9 cellular contexts compared by ENCODE assay signal in genomic region chr11:94933225-94934130, GRCh38. TPM values are rescaled to one million over a fixed set of nuclear protein-coding genes. Genes with fewer than 3 reads are reported as not detected.
A peak's percentile ranks its signal among the peaks of the same experiment; 100 is the strongest.
DNase-seq lines count a peak whose midpoint lies in the region; ATAC-seq and TF ChIP-seq lines count a peak whose summit lies in the region.
"Had no signal": no experiment of that assay in that cellular context is flagged by ENCODE, and none has a peak within 500 bp of the region (broad histone marks: within the 10 kb centered on the region; RNA-seq: fewer than 3 reads in every experiment).

No MANE protein-coding gene starts in this region.

- no peak for TF ChIP-seq CTCF in PC-3 (conservative IDR thresholded peaks at IDR 0.05; ENCODE audit: low read depth, low read length)
- TF ChIP-seq CTCF in nephron progenitor cell (IDR thresholded peaks at IDR 0.05), result no peak

- ATAC-seq in PC-3 (no peak), HG03108 (IDR thresholded peaks at IDR 0.05; ENCODE audit: unreplicated experiment) (no peak), GM18909 (IDR thresholded peaks at IDR 0.05; ENCODE audit: poor library complexity, unreplicated experiment) (no peak)
- ATAC-seq: natural killer cell had no signal

- no peaks in the 10 kb centered on the region for H3K36me3 Mint-ChIP-seq in nephron progenitor cell (ENCODE audit: low read depth)
- no peaks in the 10 kb centered on the region for H3K36me3 Mint-ChIP-seq in T-helper 2 cell treated with Interferon-gamma antibody and Interleukin-4, amounts not matched to agents 5 μg/mL and 100 μg/mL, for 36 hours (ENCODE audit: low read depth)
- H3K36me3 Mint-ChIP-seq: natural killer cell had no signal

- H3F3A ChIP-seq in PC-3 (ENCODE audit: low read length, unreplicated experiment), result no peaks in the 10 kb centered on the region

- H3K4me2 ChIP-seq in PC-3 (ENCODE audit: low read length), result no peak overlapping the region

- POLR2A ChIA-PET in PC-3 (lab: Charles Lee; ENCODE audit: unreplicated experiment), result interaction anchor here (0.6 kb wide), 1 partner anchor 50 kb away, joined by 3 read pairs; no protein-coding TSS in a partner anchor

- no TSS peak for BruUV-seq in PC-3 (replicated peaks; lab: Mats Ljungman, UMichigan)

- no peaks in the 10 kb centered on the region for H3K4me1 ChIP-seq in PC-3 (ENCODE audit: insufficient read depth, low read length)

- H3K4me1 Mint-ChIP-seq in nephron progenitor cell, result peaks cover 36% of the 10 kb centered on the region
- peaks cover 18% of the 10 kb centered on the region for H3K4me1 Mint-ChIP-seq in T-helper 2 cell treated with Interferon-gamma antibody and Interleukin-4, amounts not matched to agents 5 μg/mL and 100 μg/mL, for 36 hours (ENCODE audit: low read depth)
- H3K4me1 Mint-ChIP-seq: natural killer cell had no signal

- H3K27me3 Mint-ChIP-seq in nephron progenitor cell (ENCODE audit: low read depth, poor library complexity), result peaks cover 7% of the 10 kb centered on the region
- peaks cover 5% of the 10 kb centered on the region for H3K27me3 Mint-ChIP-seq in T-helper 2 cell treated with Interferon-gamma antibody and Interleukin-4, amounts not matched to agents 5 μg/mL and 100 μg/mL, for 36 hours (ENCODE audit: low read depth)

- H4K20me1 ChIP-seq in PC-3 (ENCODE audit: low read length), result no peaks in the 10 kb centered on the region

- H3K9me3 Mint-ChIP-seq in nephron progenitor cell, result no peaks in the 10 kb centered on the region
- H3K9me3 Mint-ChIP-seq in T-helper 2 cell treated with Interferon-gamma antibody and Interleukin-4, amounts not matched to agents 5 μg/mL and 100 μg/mL, for 36 hours, result peaks cover 3% of the 10 kb centered on the region
- H3K9me3 Mint-ChIP-seq: natural killer cell had no signal

- H3K27ac Mint-ChIP-seq in nephron progenitor cell, result peak overlapping the region; percentile 53
- no peak overlapping the region for H3K27ac Mint-ChIP-seq in T-helper 2 cell treated with Interferon-gamma antibody and Interleukin-4, amounts not matched to agents 5 μg/mL and 100 μg/mL, for 36 hours
- H3K27ac Mint-ChIP-seq: natural killer cell had no signal

- H3K36me3 ChIP-seq in PC-3 (ENCODE audit: low read depth, low read length), result no peaks in the 10 kb centered on the region

- H3K4me3 Mint-ChIP-seq in nephron progenitor cell, result peak overlapping the region; percentile 39
- no peak overlapping the region for H3K4me3 Mint-ChIP-seq in T-helper 2 cell treated with Interferon-gamma antibody and Interleukin-4, amounts not matched to agents 5 μg/mL and 100 μg/mL, for 36 hours
- H3K4me3 Mint-ChIP-seq: natural killer cell had no signal

- H2AFZ ChIP-seq in PC-3 (ENCODE audit: low read length), result no peak overlapping the region

- DNase-seq in AG08395 (ENCODE audit: low spot score) (peak; percentile 91), PC-3 (peak; percentile 21), fibroblast of gingiva (ENCODE audit: low read depth) (peak; percentile 97), nephron progenitor cell (peak; percentile 18), occipital lobe (lab: John Stamatoyannopoulos, UW) (no peak)
- no peak for DNase-seq in T-helper 2 cell treated with Interferon-gamma antibody and Interleukin-4, amounts not matched to agents 5 μg/mL and 100 μg/mL, for 36 hours (ENCODE audit: low spot score)
- DNase-seq: natural killer cell had no signal

- no peaks in the 10 kb centered on the region for H3K79me2 ChIP-seq in PC-3 (ENCODE audit: low read length)

- H3K27ac ChIP-seq in PC-3 (ENCODE audit: low read length), result no peak overlapping the region

- H3K9me3 ChIP-seq in PC-3 (ENCODE audit: low read length), result no peaks in the 10 kb centered on the region

- CTCF ChIA-PET in PC-3 (lab: Charles Lee), result no interaction called here

- 0 out of 2 replicates have a peak, but pooled peaks cover 10% of the 10 kb centered on the region for H3K27me3 ChIP-seq in PC-3 (ENCODE audit: low read length)

- H3K9ac ChIP-seq in PC-3 (ENCODE audit: low read length), result no peak overlapping the region

- H3K4me3 ChIP-seq in PC-3 (ENCODE audit: low read length), result no peak overlapping the region

- intact Hi-C loops in PC-3 (cut with micrococcal nuclease), result no loop called here

- H3K9me2 ChIP-seq in PC-3 (replicated peaks; ENCODE audit: low read length), result no peaks in the 10 kb centered on the region

RNA-seq across cellular contexts. Expression of gene CWC15, which starts 39.9 kb away (rescaled TPM):
- total RNA-seq in PC-3 (2014; rRNA removed), result 56.9 and 63.5 TPM in 2 replicates
- 43.0 TPM for total RNA-seq in occipital lobe

RNA-seq across cellular contexts. Expression of gene KDM4D, which starts 40.0 kb away (rescaled TPM):
- total RNA-seq in PC-3 (2014; rRNA removed) (2.7 and 4.1 TPM in 2 replicates), occipital lobe (1.9 TPM)

Comparison
In these comparisons a context has a peak if more than half of its experiments do, and no peak if none do; other contexts are left out.
1. DNase-seq: peak in AG08395 (single experiment), PC-3 (single experiment), fibroblast of gingiva (single experiment) and nephron progenitor cell (single experiment); none in occipital lobe (single experiment) and T-helper 2 cell treated with Interferon-gamma antibody and Interleukin-4, amounts not matched to agents 5 μg/mL and 100 μg/mL, for 36 hours (single experiment).